In the genomic region with DNA sequence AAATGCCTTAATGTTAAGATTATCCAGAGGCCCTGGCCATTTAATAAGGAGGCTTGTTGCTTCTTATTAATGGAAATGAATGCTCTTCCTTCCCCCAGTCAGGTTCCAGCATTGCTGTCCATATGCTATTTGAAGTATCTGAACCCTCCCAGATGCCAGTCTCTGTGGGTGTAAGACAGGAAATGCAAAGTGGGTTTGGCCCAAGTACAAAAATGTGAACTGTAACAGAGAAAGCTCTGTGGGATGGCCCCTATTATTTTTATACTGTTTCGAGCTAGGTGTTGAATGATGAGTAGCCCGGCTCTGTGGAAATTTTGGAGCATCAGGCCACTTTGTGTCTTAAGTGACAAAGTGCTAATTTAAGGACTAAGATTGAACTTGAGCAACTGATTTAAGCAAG, we compare ENCODE assay signal across 1 cellular context.
TF ChIP-seq lines count a peak whose summit lies in the region.

No MANE protein-coding gene starts in this region.

TF ChIP-seq in GM23338, 12 proteins besides CTCF, POLR2A, EP300 and RAD21 (continued from another document):
- TF ChIP-seq ZNF462 (CRISPR knock-in tag; IDR thresholded peaks at IDR 0.05) (no peak), EZH2phosphoT487 (IDR thresholded peaks at IDR 0.05; ENCODE audit: unreplicated experiment) (no peak), ZNF331 (CRISPR knock-in tag; IDR thresholded peaks at IDR 0.05; ENCODE audit: low read depth) (no peak), ZNF114 (CRISPR knock-in tag; IDR thresholded peaks at IDR 0.05) (no peak), NANOG (IDR thresholded peaks at IDR 0.05; ENCODE audit: borderline replicate concordance) (no peak), CREB1 (CRISPR knock-in tag; IDR thresholded peaks at IDR 0.05; ENCODE audit: low read depth) (no peak), JUNB (IDR thresholded peaks at IDR 0.05; ENCODE audit: unreplicated experiment) (no peak), POLR2AphosphoS5 (IDR thresholded peaks at IDR 0.05; ENCODE audit: low read depth) (no peak)
- TF ChIP-seq, protein P1, sequence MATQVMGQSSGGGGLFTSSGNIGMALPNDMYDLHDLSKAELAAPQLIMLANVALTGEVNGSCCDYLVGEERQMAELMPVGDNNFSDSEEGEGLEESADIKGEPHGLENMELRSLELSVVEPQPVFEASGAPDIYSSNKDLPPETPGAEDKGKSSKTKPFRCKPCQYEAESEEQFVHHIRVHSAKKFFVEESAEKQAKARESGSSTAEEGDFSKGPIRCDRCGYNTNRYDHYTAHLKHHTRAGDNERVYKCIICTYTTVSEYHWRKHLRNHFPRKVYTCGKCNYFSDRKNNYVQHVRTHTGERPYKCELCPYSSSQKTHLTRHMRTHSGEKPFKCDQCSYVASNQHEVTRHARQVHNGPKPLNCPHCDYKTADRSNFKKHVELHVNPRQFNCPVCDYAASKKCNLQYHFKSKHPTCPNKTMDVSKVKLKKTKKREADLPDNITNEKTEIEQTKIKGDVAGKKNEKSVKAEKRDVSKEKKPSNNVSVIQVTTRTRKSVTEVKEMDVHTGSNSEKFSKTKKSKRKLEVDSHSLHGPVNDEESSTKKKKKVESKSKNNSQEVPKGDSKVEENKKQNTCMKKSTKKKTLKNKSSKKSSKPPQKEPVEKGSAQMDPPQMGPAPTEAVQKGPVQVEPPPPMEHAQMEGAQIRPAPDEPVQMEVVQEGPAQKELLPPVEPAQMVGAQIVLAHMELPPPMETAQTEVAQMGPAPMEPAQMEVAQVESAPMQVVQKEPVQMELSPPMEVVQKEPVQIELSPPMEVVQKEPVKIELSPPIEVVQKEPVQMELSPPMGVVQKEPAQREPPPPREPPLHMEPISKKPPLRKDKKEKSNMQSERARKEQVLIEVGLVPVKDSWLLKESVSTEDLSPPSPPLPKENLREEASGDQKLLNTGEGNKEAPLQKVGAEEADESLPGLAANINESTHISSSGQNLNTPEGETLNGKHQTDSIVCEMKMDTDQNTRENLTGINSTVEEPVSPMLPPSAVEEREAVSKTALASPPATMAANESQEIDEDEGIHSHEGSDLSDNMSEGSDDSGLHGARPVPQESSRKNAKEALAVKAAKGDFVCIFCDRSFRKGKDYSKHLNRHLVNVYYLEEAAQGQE (IDR thresholded peaks at IDR 0.05; ENCODE audit: unreplicated experiment), result no peak
- TF ChIP-seq, protein P2, sequence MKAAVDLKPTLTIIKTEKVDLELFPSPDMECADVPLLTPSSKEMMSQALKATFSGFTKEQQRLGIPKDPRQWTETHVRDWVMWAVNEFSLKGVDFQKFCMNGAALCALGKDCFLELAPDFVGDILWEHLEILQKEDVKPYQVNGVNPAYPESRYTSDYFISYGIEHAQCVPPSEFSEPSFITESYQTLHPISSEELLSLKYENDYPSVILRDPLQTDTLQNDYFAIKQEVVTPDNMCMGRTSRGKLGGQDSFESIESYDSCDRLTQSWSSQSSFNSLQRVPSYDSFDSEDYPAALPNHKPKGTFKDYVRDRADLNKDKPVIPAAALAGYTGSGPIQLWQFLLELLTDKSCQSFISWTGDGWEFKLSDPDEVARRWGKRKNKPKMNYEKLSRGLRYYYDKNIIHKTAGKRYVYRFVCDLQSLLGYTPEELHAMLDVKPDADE (IDR thresholded peaks at IDR 0.05), result no peak
